In the genomic region with DNA sequence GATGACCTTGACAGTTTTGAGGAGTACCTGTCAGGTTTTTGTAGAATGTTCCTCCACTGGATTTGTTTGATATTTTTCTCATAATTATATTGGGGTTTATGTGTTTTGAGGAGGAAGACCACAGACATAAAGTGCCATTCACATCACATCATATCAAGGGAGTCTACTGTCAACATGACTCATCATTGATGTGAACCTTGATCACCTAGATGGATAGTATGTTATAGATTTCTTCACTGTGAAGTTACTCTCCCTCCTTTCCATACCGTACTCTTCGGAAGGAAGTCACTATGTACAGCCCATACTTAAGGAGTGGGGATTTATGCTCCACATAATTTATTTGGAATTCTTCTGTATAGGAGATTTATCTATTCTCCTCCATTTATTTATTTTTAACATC, we compare ENCODE assay signal across 10 cellular contexts. TPM values are rescaled to one million over a fixed set of nuclear protein-coding genes. Genes with fewer than 3 reads are reported as not detected.
"Had no signal": no experiment of that assay in that cellular context is flagged by ENCODE, and none has a peak within 500 bp of the region (broad histone marks: within the 10 kb centered on the region; RNA-seq: fewer than 3 reads in every experiment).

No MANE protein-coding gene starts in this region.

- H3K27ac Mint-ChIP-seq: HFFc6 had no signal

- H3K27ac ChIP-seq: GM23248, HL-60 had no signal

- H3K4me3 ChIP-seq: GM23248, HAP-1 had no signal

- H2AFZ ChIP-seq: GM23248 had no signal

- H3K9ac ChIP-seq: GM23248 had no signal

- H3K4me1 ChIP-seq: HAP-1 had no signal

- H3K4me3 Mint-ChIP-seq: HFFc6 had no signal

- H3K36me3 ChIP-seq: HAP-1 had no signal

- ATAC-seq: HCT116 had no signal

- DNase-seq: GM23248, GOT3, H7, HFFc6, IMR-90 had no signal

RNA-seq across cellular contexts. Expression of a gene that starts 23.2 kb away (rescaled TPM):
- total RNA-seq: GM23248, H4, H7, HFFc6, HT1080, IMR-90 had no signal
- polyA plus RNA-seq: GM23248, IMR-90 had no signal
